18 cellular contexts compared by ENCODE assay signal in genomic region chr2:165901996-165902395, GRCh38.
"Had no signal": no experiment of that assay in that cellular context is flagged by ENCODE, and none has a peak within 500 bp of the region (broad histone marks: within the 10 kb centered on the region; RNA-seq: fewer than 3 reads in every experiment).

No MANE protein-coding gene starts in this region.

- DNase-seq: effector memory CD8-positive, alpha-beta T cell; esophagus squamous epithelium; immature natural killer cell; left ventricle myocardium inferior; mesenchymal stem cell; midbrain; naive B cell; posterior cingulate gyrus; spleen; stimulated activated CD4-positive, alpha-beta T cell treated with anti-CD3 and anti-CD28 coated beads, Interleukin-2, amount 100 ng/mL, for 24 hours; stimulated activated CD4-positive, alpha-beta T cell treated with anti-CD3 and anti-CD28 coated beads, Interleukin-4, amount 100 ng/mL, for 4 hours; stimulated activated naive B cell treated with anti-CD40 and anti-IgM and Interleukin-4, amounts not matched to agents 10 μg/mL and 1 μg/mL and 100 μg/mL, for 72 hours; stimulated activated naive CD8-positive, alpha-beta T cell treated with anti-CD3 and anti-CD28 coated beads, Interleukin-15, amount 100 ng/mL, for 72 hours; testis had no signal

- H3K9me3 Mint-ChIP-seq: effector memory CD8-positive, alpha-beta T cell; immature natural killer cell; naive B cell; stimulated activated naive B cell treated with anti-CD40 and anti-IgM and Interleukin-4, amounts not matched to agents 10 μg/mL and 1 μg/mL and 100 μg/mL, for 72 hours; stimulated activated naive CD8-positive, alpha-beta T cell treated with anti-CD3 and anti-CD28 coated beads, Interleukin-15, amount 100 ng/mL, for 72 hours had no signal

- H3K4me1 ChIP-seq: testis had no signal

- H3K4me3 ChIP-seq: gastroesophageal sphincter, lung, testis, tibial nerve had no signal

- H3K27ac ChIP-seq: esophagus squamous epithelium, left ventricle myocardium inferior, testis had no signal

- H3K9me3 ChIP-seq: esophagus squamous epithelium, gastroesophageal sphincter, left ventricle myocardium inferior, testis, tibial nerve had no signal

- H3K27ac Mint-ChIP-seq: naive B cell; stimulated activated naive B cell treated with anti-CD40 and anti-IgM and Interleukin-4, amounts not matched to agents 10 μg/mL and 1 μg/mL and 100 μg/mL, for 72 hours had no signal

- FAIRE-seq: keratinocyte had no signal

- H3K27me3 ChIP-seq: esophagus squamous epithelium, gastroesophageal sphincter, spleen, testis, tibial nerve had no signal

- H3K27me3 Mint-ChIP-seq: effector memory CD8-positive, alpha-beta T cell; naive B cell; stimulated activated naive B cell treated with anti-CD40 and anti-IgM and Interleukin-4, amounts not matched to agents 10 μg/mL and 1 μg/mL and 100 μg/mL, for 72 hours; stimulated activated naive CD8-positive, alpha-beta T cell treated with anti-CD3 and anti-CD28 coated beads, Interleukin-15, amount 100 ng/mL, for 72 hours had no signal

- H3K4me3 Mint-ChIP-seq: naive B cell; stimulated activated naive B cell treated with anti-CD40 and anti-IgM and Interleukin-4, amounts not matched to agents 10 μg/mL and 1 μg/mL and 100 μg/mL, for 72 hours had no signal
